In genomic region chr3:99872633-99873254, GRCh38 we compare ENCODE assay signal across 1 cellular context.
TF ChIP-seq lines count a peak whose summit lies in the region.

No MANE protein-coding gene starts in this region.

TF ChIP-seq in GM12878, 131 proteins besides CTCF, POLR2A, EP300 and RAD21 (continued from another document):
- TF ChIP-seq ZNF592 (IDR thresholded peaks at IDR 0.05) (no peak), NR2C2 (IDR thresholded peaks at IDR 0.05; ENCODE audit: borderline replicate concordance, control insufficient read depth, insufficient read length, low read depth) (no peak), BCL11A (IDR thresholded peaks at IDR 0.05; ENCODE audit: low read depth, low read length) (peak; percentile 93), CREB1 (IDR thresholded peaks at IDR 0.05; ENCODE audit: low read depth) (peak; percentile 82), MLLT1 (IDR thresholded peaks at IDR 0.05) (peak; percentile 33; the same call in 1 of the 2 replicates), SRF (IDR thresholded peaks at IDR 0.05; ENCODE audit: low read depth in 2 of 2, low read length in 2 of 2) (0 out of 4 replicates have a peak, but pooled peaks of 1 of the 2 experiments have one; percentile 37), NR2C1 (IDR thresholded peaks at IDR 0.05) (no peak), MEF2B (IDR thresholded peaks at IDR 0.05; ENCODE audit: partially characterized antibody, poor library complexity, severe bottlenecking) (peak; percentile 50), ETV6 (conservative IDR thresholded peaks at IDR 0.05 in 1 of 2, IDR thresholded peaks at IDR 0.05 in 1 of 2; ENCODE audit: borderline replicate concordance in 1 of 2, low read depth in 1 of 2) (peak in 1 of 2 experiments; percentile 58; a peak in 1 of 4 replicates), STAT1 (conservative IDR thresholded peaks at IDR 0.05) (no peak), YY1 (IDR thresholded peaks at IDR 0.05; ENCODE audit: low read depth, low read length) (no peak), ZNF217 (IDR thresholded peaks at IDR 0.05) (0 out of 2 replicates have a peak, but pooled peaks have one; percentile 22), PAX8 (IDR thresholded peaks at IDR 0.05) (no peak), SIX5 (IDR thresholded peaks at IDR 0.05; ENCODE audit: low read depth, low read length, severe bottlenecking) (no peak), TCF12 (IDR thresholded peaks at IDR 0.05; ENCODE audit: low read depth, low read length) (no peak), BHLHE40 (IDR thresholded peaks at IDR 0.05; ENCODE audit: borderline replicate concordance in 1 of 2, low read depth in 2 of 2, low read length in 1 of 2) (peak; percentile 67 to 75), POLR2AphosphoS2 (IDR thresholded peaks at IDR 0.05; ENCODE audit: low read depth, low read length) (no peak), ZZZ3 (IDR thresholded peaks at IDR 0.05; ENCODE audit: control insufficient read depth, insufficient read length, low read depth) (no peak), NR2F1 (conservative IDR thresholded peaks at IDR 0.05) (0 out of 2 replicates have a peak, but pooled peaks have one; percentile 27), ZBED1 (IDR thresholded peaks at IDR 0.05; ENCODE audit: borderline replicate concordance) (peak; percentile 26; the same call in 1 of the 2 replicates), RUNX3 (IDR thresholded peaks at IDR 0.05; ENCODE audit: low read length) (peak; percentile 98), SREBF2 (IDR thresholded peaks at IDR 0.05; ENCODE audit: low read length) (no peak), ZNF274 (IDR thresholded peaks at IDR 0.05; ENCODE audit: insufficient read depth, insufficient read length) (no peak), ZNF687 (IDR thresholded peaks at IDR 0.05) (no peak)
- TF ChIP-seq, protein P1, sequence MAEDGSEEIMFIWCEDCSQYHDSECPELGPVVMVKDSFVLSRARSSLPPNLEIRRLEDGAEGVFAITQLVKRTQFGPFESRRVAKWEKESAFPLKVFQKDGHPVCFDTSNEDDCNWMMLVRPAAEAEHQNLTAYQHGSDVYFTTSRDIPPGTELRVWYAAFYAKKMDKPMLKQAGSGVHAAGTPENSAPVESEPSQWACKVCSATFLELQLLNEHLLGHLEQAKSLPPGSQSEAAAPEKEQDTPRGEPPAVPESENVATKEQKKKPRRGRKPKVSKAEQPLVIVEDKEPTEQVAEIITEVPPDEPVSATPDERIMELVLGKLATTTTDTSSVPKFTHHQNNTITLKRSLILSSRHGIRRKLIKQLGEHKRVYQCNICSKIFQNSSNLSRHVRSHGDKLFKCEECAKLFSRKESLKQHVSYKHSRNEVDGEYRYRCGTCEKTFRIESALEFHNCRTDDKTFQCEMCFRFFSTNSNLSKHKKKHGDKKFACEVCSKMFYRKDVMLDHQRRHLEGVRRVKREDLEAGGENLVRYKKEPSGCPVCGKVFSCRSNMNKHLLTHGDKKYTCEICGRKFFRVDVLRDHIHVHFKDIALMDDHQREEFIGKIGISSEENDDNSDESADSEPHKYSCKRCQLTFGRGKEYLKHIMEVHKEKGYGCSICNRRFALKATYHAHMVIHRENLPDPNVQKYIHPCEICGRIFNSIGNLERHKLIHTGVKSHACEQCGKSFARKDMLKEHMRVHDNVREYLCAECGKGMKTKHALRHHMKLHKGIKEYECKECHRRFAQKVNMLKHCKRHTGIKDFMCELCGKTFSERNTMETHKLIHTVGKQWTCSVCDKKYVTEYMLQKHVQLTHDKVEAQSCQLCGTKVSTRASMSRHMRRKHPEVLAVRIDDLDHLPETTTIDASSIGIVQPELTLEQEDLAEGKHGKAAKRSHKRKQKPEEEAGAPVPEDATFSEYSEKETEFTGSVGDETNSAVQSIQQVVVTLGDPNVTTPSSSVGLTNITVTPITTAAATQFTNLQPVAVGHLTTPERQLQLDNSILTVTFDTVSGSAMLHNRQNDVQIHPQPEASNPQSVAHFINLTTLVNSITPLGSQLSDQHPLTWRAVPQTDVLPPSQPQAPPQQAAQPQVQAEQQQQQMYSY (CRISPR knock-in tag; IDR thresholded peaks at IDR 0.05), result no peak
- TF ChIP-seq, protein P2, sequence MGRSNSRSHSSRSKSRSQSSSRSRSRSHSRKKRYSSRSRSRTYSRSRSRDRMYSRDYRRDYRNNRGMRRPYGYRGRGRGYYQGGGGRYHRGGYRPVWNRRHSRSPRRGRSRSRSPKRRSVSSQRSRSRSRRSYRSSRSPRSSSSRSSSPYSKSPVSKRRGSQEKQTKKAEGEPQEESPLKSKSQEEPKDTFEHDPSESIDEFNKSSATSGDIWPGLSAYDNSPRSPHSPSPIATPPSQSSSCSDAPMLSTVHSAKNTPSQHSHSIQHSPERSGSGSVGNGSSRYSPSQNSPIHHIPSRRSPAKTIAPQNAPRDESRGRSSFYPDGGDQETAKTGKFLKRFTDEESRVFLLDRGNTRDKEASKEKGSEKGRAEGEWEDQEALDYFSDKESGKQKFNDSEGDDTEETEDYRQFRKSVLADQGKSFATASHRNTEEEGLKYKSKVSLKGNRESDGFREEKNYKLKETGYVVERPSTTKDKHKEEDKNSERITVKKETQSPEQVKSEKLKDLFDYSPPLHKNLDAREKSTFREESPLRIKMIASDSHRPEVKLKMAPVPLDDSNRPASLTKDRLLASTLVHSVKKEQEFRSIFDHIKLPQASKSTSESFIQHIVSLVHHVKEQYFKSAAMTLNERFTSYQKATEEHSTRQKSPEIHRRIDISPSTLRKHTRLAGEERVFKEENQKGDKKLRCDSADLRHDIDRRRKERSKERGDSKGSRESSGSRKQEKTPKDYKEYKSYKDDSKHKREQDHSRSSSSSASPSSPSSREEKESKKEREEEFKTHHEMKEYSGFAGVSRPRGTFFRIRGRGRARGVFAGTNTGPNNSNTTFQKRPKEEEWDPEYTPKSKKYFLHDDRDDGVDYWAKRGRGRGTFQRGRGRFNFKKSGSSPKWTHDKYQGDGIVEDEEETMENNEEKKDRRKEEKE (IDR thresholded peaks at IDR 0.05), result no peak
- TF ChIP-seq, protein P3, sequence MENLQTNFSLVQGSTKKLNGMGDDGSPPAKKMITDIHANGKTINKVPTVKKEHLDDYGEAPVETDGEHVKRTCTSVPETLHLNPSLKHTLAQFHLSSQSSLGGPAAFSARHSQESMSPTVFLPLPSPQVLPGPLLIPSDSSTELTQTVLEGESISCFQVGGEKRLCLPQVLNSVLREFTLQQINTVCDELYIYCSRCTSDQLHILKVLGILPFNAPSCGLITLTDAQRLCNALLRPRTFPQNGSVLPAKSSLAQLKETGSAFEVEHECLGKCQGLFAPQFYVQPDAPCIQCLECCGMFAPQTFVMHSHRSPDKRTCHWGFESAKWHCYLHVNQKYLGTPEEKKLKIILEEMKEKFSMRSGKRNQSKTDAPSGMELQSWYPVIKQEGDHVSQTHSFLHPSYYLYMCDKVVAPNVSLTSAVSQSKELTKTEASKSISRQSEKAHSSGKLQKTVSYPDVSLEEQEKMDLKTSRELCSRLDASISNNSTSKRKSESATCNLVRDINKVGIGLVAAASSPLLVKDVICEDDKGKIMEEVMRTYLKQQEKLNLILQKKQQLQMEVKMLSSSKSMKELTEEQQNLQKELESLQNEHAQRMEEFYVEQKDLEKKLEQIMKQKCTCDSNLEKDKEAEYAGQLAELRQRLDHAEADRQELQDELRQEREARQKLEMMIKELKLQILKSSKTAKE (IDR thresholded peaks at IDR 0.05; ENCODE audit: low read depth, poor library complexity, severe bottlenecking), result peak; percentile 31
